In the genomic region with DNA sequence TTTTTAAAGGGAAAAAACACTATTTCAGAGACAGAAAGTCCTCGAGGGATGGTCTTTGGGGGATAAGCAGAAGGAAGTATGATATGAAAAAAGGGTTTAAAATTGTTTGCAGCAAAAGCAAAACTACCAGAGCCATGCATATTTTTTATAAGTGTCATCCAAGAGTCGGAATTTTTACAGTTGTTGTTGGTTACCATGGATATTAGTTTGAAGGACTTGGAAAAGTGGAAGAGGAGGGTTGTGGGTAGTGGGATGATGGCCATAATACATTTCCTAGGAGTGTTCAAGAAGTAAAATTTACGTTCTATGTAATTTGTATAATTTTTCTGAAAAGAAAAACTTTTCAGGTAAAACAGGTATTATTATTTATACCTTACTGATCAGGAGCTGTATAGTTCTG, we compare ENCODE assay signal across 23 cellular contexts.
"Had no signal": no experiment of that assay in that cellular context is flagged by ENCODE, and none has a peak within 500 bp of the region (broad histone marks: within the 10 kb centered on the region; RNA-seq: fewer than 3 reads in every experiment).

No MANE protein-coding gene starts in this region.

- H3K27me3 ChIP-seq: adrenal gland, esophagus squamous epithelium, neural progenitor cell, suprapubic skin, vagina had no signal

- ATAC-seq: effector memory CD8-positive, alpha-beta T cell; psoas muscle; right cardiac atrium had no signal

- H3K36me3 ChIP-seq: adrenal gland, esophagus squamous epithelium, left ventricle myocardium inferior, neural progenitor cell, suprapubic skin, vagina had no signal

- H3K4me1 ChIP-seq: adrenal gland, esophagus squamous epithelium, left ventricle myocardium inferior, psoas muscle, suprapubic skin, vagina had no signal

- H3K27ac Mint-ChIP-seq: activated CD4-positive, alpha-beta T cell treated with anti-CD3 and anti-CD28 coated beads, Interleukin-2, amount 10 ng/mL, durations not matched to agents 7 days and 5 days; activated naive CD4-positive, alpha-beta T cell treated with anti-CD3 and anti-CD28 coated beads, Interleukin-2, amount 50 U/mL, for 24 hours; effector memory CD8-positive, alpha-beta T cell; naive B cell; neural progenitor cell; stimulated activated naive CD8-positive, alpha-beta T cell treated with anti-CD3 and anti-CD28 coated beads, Interleukin-15, Interleukin-2, amounts not matched to agents 100 ng/mL and 50 ng/mL, for 24 hours had no signal

- H3K27ac ChIP-seq: adrenal gland, esophagus squamous epithelium, left ventricle myocardium inferior, neural progenitor cell, psoas muscle, skin epidermis, suprapubic skin, vagina had no signal

- H3K4me1 Mint-ChIP-seq: activated CD4-positive, alpha-beta T cell treated with anti-CD3 and anti-CD28 coated beads, Interleukin-2, amount 10 ng/mL, durations not matched to agents 7 days and 5 days; activated naive CD4-positive, alpha-beta T cell treated with anti-CD3 and anti-CD28 coated beads, Interleukin-2, amount 50 U/mL, for 24 hours; naive B cell; neural progenitor cell had no signal

- H3K4me3 Mint-ChIP-seq: activated CD4-positive, alpha-beta T cell treated with anti-CD3 and anti-CD28 coated beads, Interleukin-2, amount 10 ng/mL, durations not matched to agents 7 days and 5 days; activated naive CD4-positive, alpha-beta T cell treated with anti-CD3 and anti-CD28 coated beads, Interleukin-2, amount 50 U/mL, for 24 hours; effector memory CD8-positive, alpha-beta T cell; naive B cell; neural progenitor cell; stimulated activated naive CD8-positive, alpha-beta T cell treated with anti-CD3 and anti-CD28 coated beads, Interleukin-15, Interleukin-2, amounts not matched to agents 100 ng/mL and 50 ng/mL, for 24 hours had no signal

- DNase-seq: activated CD4-positive, alpha-beta T cell treated with anti-CD3 and anti-CD28 coated beads, Interleukin-2, amount 10 ng/mL, durations not matched to agents 7 days and 5 days; activated CD8-positive, alpha-beta memory T cell treated with anti-CD3 and anti-CD28 coated beads for 24 hours; activated gamma-delta T cell; adrenal gland; cerebellar nuclear complex; effector memory CD8-positive, alpha-beta T cell; esophagus squamous epithelium; kidney; left ventricle myocardium inferior; mammary epithelial cell; naive B cell; psoas muscle; right cardiac atrium; stimulated activated CD4-positive, alpha-beta T cell treated with anti-CD3 and anti-CD28 coated beads, Interleukin-15, amount 100 ng/mL, for 24 hours; stimulated activated CD4-positive, alpha-beta T cell treated with anti-CD3 and anti-CD28 coated beads, Interleukin-2, amount 100 ng/mL, for 48 hours; T-helper 1 cell; T-helper 9 cell had no signal

- H2AFZ ChIP-seq: neural progenitor cell had no signal

- H3K9ac ChIP-seq: neural progenitor cell had no signal

- H3K27me3 Mint-ChIP-seq: activated CD4-positive, alpha-beta T cell treated with anti-CD3 and anti-CD28 coated beads, Interleukin-2, amount 10 ng/mL, durations not matched to agents 7 days and 5 days; activated naive CD4-positive, alpha-beta T cell treated with anti-CD3 and anti-CD28 coated beads, Interleukin-2, amount 50 U/mL, for 24 hours; effector memory CD8-positive, alpha-beta T cell; naive B cell; stimulated activated naive CD8-positive, alpha-beta T cell treated with anti-CD3 and anti-CD28 coated beads, Interleukin-15, Interleukin-2, amounts not matched to agents 100 ng/mL and 50 ng/mL, for 24 hours had no signal

- H3K4me2 ChIP-seq: neural progenitor cell had no signal

- H3K9me3 ChIP-seq: adrenal gland, esophagus squamous epithelium, left ventricle myocardium inferior, psoas muscle, suprapubic skin, vagina had no signal

- H3K9me3 Mint-ChIP-seq: activated CD4-positive, alpha-beta T cell treated with anti-CD3 and anti-CD28 coated beads, Interleukin-2, amount 10 ng/mL, durations not matched to agents 7 days and 5 days; activated naive CD4-positive, alpha-beta T cell treated with anti-CD3 and anti-CD28 coated beads, Interleukin-2, amount 50 U/mL, for 24 hours; neural progenitor cell had no signal

- H3K36me3 Mint-ChIP-seq: activated naive CD4-positive, alpha-beta T cell treated with anti-CD3 and anti-CD28 coated beads, Interleukin-2, amount 50 U/mL, for 24 hours; naive B cell; neural progenitor cell had no signal

- H3K4me3 ChIP-seq: adrenal gland, esophagus squamous epithelium, left ventricle myocardium inferior, neural progenitor cell, psoas muscle, skin epidermis, suprapubic skin, vagina had no signal
